In genomic region chr4:16761031-16761430, GRCh38 we compare ENCODE assay signal across 18 cellular contexts.
A peak's percentile ranks its signal among the peaks of the same experiment; 100 is the strongest.
DNase-seq lines count a peak whose midpoint lies in the region; ATAC-seq, FAIRE-seq and TF ChIP-seq lines count a peak whose summit lies in the region.
"Had no signal": no experiment of that assay in that cellular context is flagged by ENCODE, and none has a peak within 500 bp of the region (broad histone marks: within the 10 kb centered on the region; RNA-seq: fewer than 3 reads in every experiment).

No MANE protein-coding gene starts in this region.

- H3K27me3 ChIP-seq in astrocyte (ENCODE audit: insufficient read depth, low read length), result no peaks in the 10 kb centered on the region
- H3K27me3 ChIP-seq: BE2C had no signal

- FAIRE-seq in astrocyte (lab: Jason Lieb, UNC), result no peak
- FAIRE-seq: A549, HepG2, HTR-8/SVneo had no signal

- no peak for TF ChIP-seq CTCF in astrocyte (IDR thresholded peaks at IDR 0.05; ENCODE audit: insufficient read depth, low read depth, low read length)
- TF ChIP-seq CTCF in nephron (IDR thresholded peaks at IDR 0.05; ENCODE audit: unreplicated experiment in 3 of 3), result no peak
- TF ChIP-seq CTCF in MCF 10A (IDR thresholded peaks at IDR 0.05; ENCODE audit: unreplicated experiment), result no peak

- no peak overlapping the region for H3K4me3 ChIP-seq in astrocyte (ENCODE audit: insufficient read depth, low read depth, low read length)
- H3K4me3 ChIP-seq: A549, HAP-1 had no signal

- H3K79me2 ChIP-seq in astrocyte (ENCODE audit: insufficient read depth, low read length), result no peaks in the 10 kb centered on the region

- H4K20me1 ChIP-seq in astrocyte (ENCODE audit: insufficient read depth, low read length), result no peaks in the 10 kb centered on the region

- BruUV-seq in MCF 10A (replicated peaks; lab: Mats Ljungman, UMichigan), result no TSS peak

- H3K9me3 Mint-ChIP-seq in astrocyte (ENCODE audit: unreplicated experiment), result no peaks in the 10 kb centered on the region
- no peaks in the 10 kb centered on the region for H3K9me3 Mint-ChIP-seq in nephron
- no peaks in the 10 kb centered on the region for H3K9me3 Mint-ChIP-seq in MCF 10A (ENCODE audit: unreplicated experiment)
- H3K9me3 Mint-ChIP-seq: CD8-positive, alpha-beta T cell had no signal

- H3K36me3 ChIP-seq in astrocyte (ENCODE audit: insufficient read depth, low read length), result no peaks in the 10 kb centered on the region
- H3K36me3 ChIP-seq: HAP-1 had no signal

- peaks cover 23% of the 10 kb centered on the region for H3K4me1 Mint-ChIP-seq in astrocyte (ENCODE audit: low read depth, unreplicated experiment)
- peaks cover 67% of the 10 kb centered on the region for H3K4me1 Mint-ChIP-seq in nephron
- peaks cover 12% of the 10 kb centered on the region for H3K4me1 Mint-ChIP-seq in MCF 10A (ENCODE audit: insufficient read depth, unreplicated experiment)

- no peaks in the 10 kb centered on the region for H3K9me3 ChIP-seq in astrocyte (ENCODE audit: insufficient read depth, low read depth, low read length)
- H3K9me3 ChIP-seq: A549, Caco-2, HAP-1 had no signal

- H3K27ac ChIP-seq in astrocyte (ENCODE audit: low read depth, low read length), result no peak overlapping the region
- H3K27ac ChIP-seq: A549, C4-2B had no signal

- no peak overlapping the region for H3K27ac Mint-ChIP-seq in astrocyte (ENCODE audit: unreplicated experiment)
- H3K27ac Mint-ChIP-seq in nephron, result peak overlapping the region; percentile 97 to 98 (median 97)
- no peak overlapping the region for H3K27ac Mint-ChIP-seq in MCF 10A (ENCODE audit: low read depth, unreplicated experiment)
- H3K27ac Mint-ChIP-seq: CD8-positive, alpha-beta T cell had no signal

- ATAC-seq in GM19035 (IDR thresholded peaks at IDR 0.05; ENCODE audit: unreplicated experiment) (no peak), HG03432 (IDR thresholded peaks at IDR 0.05; ENCODE audit: unreplicated experiment) (no peak), HG02642 (IDR thresholded peaks at IDR 0.05; ENCODE audit: poor library complexity, unreplicated experiment) (no peak)
- ATAC-seq: A549; CD8-positive, alpha-beta T cell; HepG2 had no signal

- H3K27me3 Mint-ChIP-seq in astrocyte (ENCODE audit: low read depth, unreplicated experiment), result no peaks in the 10 kb centered on the region
- H3K27me3 Mint-ChIP-seq in nephron (ENCODE audit: low read depth), result no peaks in the 10 kb centered on the region
- peaks cover 29% of the 10 kb centered on the region for H3K27me3 Mint-ChIP-seq in MCF 10A (ENCODE audit: insufficient read depth, unreplicated experiment)

- POLR2A ChIA-PET in MCF 10A (lab: Yijun Ruan, JAX), result no interaction called here

- intact Hi-C loops in MCF 10A (cut with micrococcal nuclease), result loop anchor here (10.0 kb wide), 1 partner anchor 564 kb away; no protein-coding TSS in a partner anchor

- peak overlapping the region; percentile 15 for H3K4me2 ChIP-seq in astrocyte (ENCODE audit: low read length)
- H3K4me2 ChIP-seq: A549 had no signal

- no peak for DNase-seq in astrocyte (ENCODE audit: low read depth)
- DNase-seq in foreskin melanocyte, result peak; percentile 28
- DNase-seq in MCF 10A (ENCODE audit: unreplicated experiment), result no peak
- DNase-seq: BE2C; Caco-2; CD8-positive, alpha-beta T cell; DND-41; GF-D8; GOT3 had no signal

- H3K36me3 Mint-ChIP-seq in astrocyte (ENCODE audit: low read depth, unreplicated experiment) (no peaks in the 10 kb centered on the region), nephron (ENCODE audit: low read depth) (peaks cover 20% of the 10 kb centered on the region), MCF 10A (ENCODE audit: insufficient read depth, unreplicated experiment) (no peaks in the 10 kb centered on the region)
- H3K36me3 Mint-ChIP-seq: CD8-positive, alpha-beta T cell had no signal

- H3K9ac ChIP-seq in astrocyte (ENCODE audit: low read length), result no peak overlapping the region

- peaks cover 19% of the 10 kb centered on the region for H3K4me1 ChIP-seq in astrocyte (ENCODE audit: insufficient read depth, low read length)
- H3K4me1 ChIP-seq: A549, Caco-2, HAP-1 had no signal

- H2AFZ ChIP-seq in astrocyte (ENCODE audit: low read depth, low read length), result no peak overlapping the region

- CTCF ChIA-PET in MCF 10A (lab: Yijun Ruan, JAX), result interaction anchor here (0.6 kb wide), 1 partner anchor 28 kb away, joined by 4 read pairs; no protein-coding TSS in a partner anchor

- H3K4me3 Mint-ChIP-seq in astrocyte (ENCODE audit: unreplicated experiment) (no peak overlapping the region), nephron (no peak overlapping the region), MCF 10A (ENCODE audit: unreplicated experiment) (no peak overlapping the region)
- H3K4me3 Mint-ChIP-seq: CD8-positive, alpha-beta T cell had no signal

Comparison
In these comparisons a context has a peak if more than half of its experiments do, and no peak if none do; other contexts are left out.
1. H3K27ac Mint-ChIP-seq: peak in nephron (3 of 3); none in astrocyte (single experiment) and MCF 10A (single experiment).